In genomic region chr6:158031191-158031444, GRCh38 we compare ENCODE assay signal across 11 cellular contexts. TPM values are rescaled to one million over a fixed set of nuclear protein-coding genes. Genes with fewer than 3 reads are reported as not detected.
DNase-seq lines count a peak whose midpoint lies in the region; ATAC-seq, FAIRE-seq and TF ChIP-seq lines count a peak whose summit lies in the region.
"Had no signal": no experiment of that assay in that cellular context is flagged by ENCODE, and none has a peak within 500 bp of the region (broad histone marks: within the 10 kb centered on the region; RNA-seq: fewer than 3 reads in every experiment).

No MANE protein-coding gene starts in this region.

- peaks cover 34 to 48% (median 44%) of the 10 kb centered on the region in 4 donors for H3K4me1 Mint-ChIP-seq in naive thymus-derived CD8-positive, alpha-beta T cell

- H3K9ac ChIP-seq in GM12878 (ENCODE audit: control insufficient read depth, insufficient read depth, low read length): no peak overlapping the region; the same call in 1 of the 2 replicates

- no peaks in the 10 kb centered on the region for H3K27me3 Mint-ChIP-seq in naive thymus-derived CD8-positive, alpha-beta T cell

- in situ Hi-C loops in GM12878 (cut with MboI): no loop called here

- peak overlapping the region; percentile 30 for H2AFZ ChIP-seq in GM12878 (ENCODE audit: control insufficient read depth, low read depth, low read length)

- TF ChIP-seq EP300 in GM12878 (IDR thresholded peaks at IDR 0.05; ENCODE audit: borderline replicate concordance in 1 of 2, control insufficient read depth in 1 of 2, low read depth in 2 of 2, low read length in 2 of 2): no peak

- peaks cover 0 to 3% (median 0%) of the 10 kb centered on the region in 9 donors for H3K9me3 Mint-ChIP-seq in naive thymus-derived CD8-positive, alpha-beta T cell

- no peak for DNase-seq in A673 (ENCODE audit: low spot score)
- peak; percentile 43 for DNase-seq in H7
- no peak for DNase-seq in GM12878 (ENCODE audit: low read depth, low spot score)
- DNase-seq in naive thymus-derived CD8-positive, alpha-beta T cell: no peak
- DNase-seq in foreskin fibroblast: no peak
- no peak for DNase-seq in DMS53 treated with DMSO at 0.1 percent for 48 hours (lab: John Stamatoyannopoulos, UW; ENCODE audit: unreplicated experiment)
- no peak for DNase-seq in superior temporal gyrus (ENCODE audit: extremely low spot score)
- DNase-seq: foreskin melanocyte, NCI-H510A had no signal

- peak overlapping the region in 9 of 10 donors; percentile 2 to 80 (median 49) for H3K4me3 Mint-ChIP-seq in naive thymus-derived CD8-positive, alpha-beta T cell

- SMC1A ChIA-PET in GM12878 (lab: Charles Lee; ENCODE audit: uncharacterized antibody, unreplicated experiment): interaction anchor here (1.2 to 1.3 kb wide), 2 partner anchors 10 to 28 kb away, joined by 3 read pairs; no protein-coding TSS in a partner anchor

- ATAC-seq in GM12878 (no peak), GM18505 (IDR thresholded peaks at IDR 0.05; ENCODE audit: unreplicated experiment) (no peak)
- ATAC-seq in naive thymus-derived CD8-positive, alpha-beta T cell: no peak

- no peak for TF ChIP-seq RAD21 in GM12878 (IDR thresholded peaks at IDR 0.05; ENCODE audit: insufficient read depth, low read depth, low read length)

- POLR2A ChIA-PET in A673 (lab: Charles Lee; ENCODE audit: low non-redundant PET) (no interaction called here), GM12878 (lab: Charles Lee) (no interaction called here)
- POLR2A ChIA-PET in naive thymus-derived CD8-positive, alpha-beta T cell (lab: Charles Lee): interaction anchor here (1.1 to 1.7 kb wide), 2 partner anchors 9 to 28 kb away, joined by 4 to 5 read pairs; no protein-coding TSS in a partner anchor

- BruUV-seq in A673 (replicated peaks; lab: Mats Ljungman, UMichigan) (no TSS peak), GM12878 (replicated peaks; lab: Mats Ljungman, UMichigan) (no TSS peak)

- peaks cover 1 to 17% (median 17%) of the 10 kb centered on the region in 3 donors for H3K36me3 Mint-ChIP-seq in naive thymus-derived CD8-positive, alpha-beta T cell

- WGBS in GM12878 (ENCODE audit: insufficient coverage, insufficient replicate concordance, low lambda C conversion rate, missing lambda C conversion rate): 5% methylated on average over 4 of the region's 4 CpGs

- H3K27me3 ChIP-seq in A673 (replicated peaks; ENCODE audit: insufficient read depth, low read depth, low read length, poor library complexity): no peaks in the 10 kb centered on the region
- no peaks in the 10 kb centered on the region for H3K27me3 ChIP-seq in H7 (ENCODE audit: control insufficient read depth, insufficient read depth, low read length)
- H3K27me3 ChIP-seq in GM12878 (replicated peaks in 1 of 2; ENCODE audit: control insufficient read depth in 2 of 2, insufficient read depth in 2 of 2, low read length in 1 of 2): no peaks in the 10 kb centered on the region; a peak in 1 of 4 replicates
- H3K27me3 ChIP-seq: neutrophil had no signal

- H4K20me1 ChIP-seq in GM12878 (ENCODE audit: control insufficient read depth, insufficient read depth): no peaks in the 10 kb centered on the region

- RAD21 ChIA-PET in GM12878 (lab: Charles Lee; ENCODE audit: unreplicated experiment): interaction anchor here (0.9 kb wide), 1 partner anchor 21 kb away, joined by 3 read pairs; no protein-coding TSS in a partner anchor

- FAIRE-seq in GM12878 (lab: Jason Lieb, UNC): no peak

- no peak for TF ChIP-seq CTCF in A673 (conservative IDR thresholded peaks at IDR 0.05; ENCODE audit: low read depth, low read length)
- TF ChIP-seq CTCF in GM12878 (IDR thresholded peaks at IDR 0.05 in 2 of 3, conservative IDR thresholded peaks at IDR 0.05 in 1 of 3; ENCODE audit: control insufficient read depth in 2 of 3, extremely low read depth in 1 of 3, insufficient read depth in 1 of 3, low read depth in 3 of 3, low read length in 3 of 3): no peak
- no peak for TF ChIP-seq CTCF in foreskin fibroblast (IDR thresholded peaks at IDR 0.05; ENCODE audit: low read depth, low read length)

- H3K27ac Mint-ChIP-seq in naive thymus-derived CD8-positive, alpha-beta T cell: peak overlapping the region; percentile 34 to 96 (median 88)

- H3K36me3 ChIP-seq in A673 (ENCODE audit: insufficient read depth, low read length, poor library complexity, severe bottlenecking) (peaks cover 11% of the 10 kb centered on the region), H7 (replicated peaks; ENCODE audit: control insufficient read depth, insufficient read depth, low read length) (no peaks in the 10 kb centered on the region), GM12878 (ENCODE audit: control insufficient read depth in 2 of 2, insufficient read depth in 2 of 2, low read length in 1 of 2) (no peaks in the 10 kb centered on the region; a peak in 1 of 4 replicates)

- intact Hi-C loops in A673 (cut with micrococcal nuclease; ENCODE audit: unreplicated experiment) (no loop called here), GM12878 (cut with micrococcal nuclease; ENCODE audit: unreplicated experiment) (no loop called here)

- CTCF ChIA-PET in A673 (lab: Charles Lee) (interaction anchor here (0.6 kb wide), 1 partner anchor 235 kb away, joined by 4 read pairs; no protein-coding TSS in a partner anchor), GM12878 (lab: Yijun Ruan, JAX) (interaction anchor here (1.1 to 1.9 kb wide), 5 partner anchors 10 to 275 kb away, joined by 3 to 5 read pairs (median 4); no protein-coding TSS in a partner anchor)

- no peaks in the 10 kb centered on the region for H3K9me3 ChIP-seq in A673 (ENCODE audit: low read depth, low read length, poor library complexity, severe bottlenecking)
- H3K9me3 ChIP-seq in GM12878 (replicated peaks; ENCODE audit: control insufficient read depth, insufficient read depth, low read length): no peaks in the 10 kb centered on the region
- H3K9me3 ChIP-seq: neutrophil had no signal

- TF ChIP-seq POLR2A in GM12878 (IDR thresholded peaks at IDR 0.05; ENCODE audit: low read depth, low read length) (no peak), GM18505 (IDR thresholded peaks at IDR 0.05; ENCODE audit: borderline replicate concordance, extremely low read depth, insufficient read depth, insufficient read length) (no peak)

- H3K27ac ChIP-seq in A673 (ENCODE audit: low read depth, low read length, poor library complexity, severe bottlenecking): peak overlapping the region; percentile 45
- no peak overlapping the region for H3K27ac ChIP-seq in GM12878 (ENCODE audit: control insufficient read depth, insufficient read depth)
- H3K27ac ChIP-seq: neutrophil had no signal

- H3K4me2 ChIP-seq in GM12878 (ENCODE audit: control insufficient read depth, insufficient read depth): peak overlapping the region; percentile 18; the same call in 1 of the 2 replicates

- H3K79me2 ChIP-seq in GM12878 (ENCODE audit: control insufficient read depth, insufficient read depth, low read length): no peaks in the 10 kb centered on the region

- H3K4me3 ChIP-seq in A673 (ENCODE audit: low read depth, low read length, poor library complexity, severe bottlenecking) (no peak overlapping the region), H7 (ENCODE audit: insufficient read depth, low read depth, low read length) (no peak overlapping the region), GM12878 (no peak overlapping the region), foreskin fibroblast (ENCODE audit: low read depth in 1 of 2, low read length in 2 of 2) (no peak overlapping the region)

- peaks cover 40% of the 10 kb centered on the region for H3K4me1 ChIP-seq in A673 (ENCODE audit: insufficient read depth, low read length, poor library complexity, severe bottlenecking)
- H3K4me1 ChIP-seq in GM12878 (ENCODE audit: control insufficient read depth, insufficient read depth, low read length): peaks cover 14% of the 10 kb centered on the region

TF ChIP-seq in GM12878, 131 proteins besides CTCF, POLR2A, EP300 and RAD21:
- peak; percentile 83 for TF ChIP-seq MEF2B (IDR thresholded peaks at IDR 0.05; ENCODE audit: partially characterized antibody, poor library complexity, severe bottlenecking)
- 0 out of 4 replicates have a peak, but pooled peaks of 1 of the 2 experiments have one; percentile 12 for TF ChIP-seq IKZF2 (IDR thresholded peaks at IDR 0.05)
- TF ChIP-seq MYB (IDR thresholded peaks at IDR 0.05; ENCODE audit: borderline replicate concordance, low read depth, low read length): no peak

RNA-seq across cellular contexts. Expression of gene SYNJ2, which starts 49.5 kb away (rescaled TPM):
- total RNA-seq in A673 (2021): 34.5 and 37.0 TPM in 2 replicates
- 10.7 and 15.0 TPM in 2 replicates for total RNA-seq in H7 (2014; rRNA removed; shearing (Covaris generic))
- total RNA-seq in GM12878 (2013; cell fraction: nucleolus; rRNA removed): 3.6 and 4.1 TPM in 2 replicates
- total RNA-seq in GM12878 (2014; rRNA removed): 0.60 and 1.4 TPM in 2 replicates
- 0.41 and 0.54 TPM in 2 replicates for total RNA-seq in GM12878 (2014; rRNA removed; fragmentation: Illumina TruSeq; extraction: Trizol)
- 0.51 and 0.87 TPM in 2 replicates for total RNA-seq in GM12878 (2021)
- 1.00 TPM for polyA plus RNA-seq in GM12878 (2011; ENCODE audit: low read depth)
- 1.3 and 1.8 TPM in 2 replicates for polyA plus RNA-seq in GM12878 (2011; rRNA removed)
- polyA plus RNA-seq in GM12878 (2011; cell fraction: cytosol; rRNA removed): 2.1 and 2.5 TPM in 2 replicates
- 2.2 and 2.8 TPM in 2 replicates for polyA plus RNA-seq in GM12878 (2011; cell fraction: nucleus; rRNA removed)
- 0.91 and 1.1 TPM in 2 replicates for polyA plus RNA-seq in GM12878 (2012)
- polyA plus RNA-seq in GM12878 (2014; fragmentation: Illumina TruSeq; extraction: Trizol): 0.66 and 0.95 TPM in 2 replicates
- under 1 TPM; 0.11 to 0.60 TPM for polyA plus RNA-seq in GM12878 (2014; fragmentation: Nextera tagmentation; extraction: Ambion mirVana)
- 0.32 and 0.79 TPM in 2 replicates for polyA plus RNA-seq in GM12878 (2014; rRNA removed)
- polyA plus RNA-seq in GM12878 (2016; fragmentation: Nextera tagmentation; extraction: Ambion mirVana): under 1 TPM; 0.43 to 0.53 TPM
- polyA minus RNA-seq in GM12878 (2011; rRNA and poly(A)+ RNA removed): 2.6 and 2.9 TPM in 2 replicates
- polyA minus RNA-seq in GM12878 (2011; cell fraction: cytosol; rRNA and poly(A)+ RNA removed): 1.0 and 1.5 TPM in 2 replicates
- 1.3 and 3.4 TPM in 2 replicates for polyA minus RNA-seq in GM12878 (2011; cell fraction: nucleus; rRNA and poly(A)+ RNA removed)
- total RNA-seq in naive thymus-derived CD8-positive, alpha-beta T cell: 10 to 100 TPM; 15.7 to 16.3 TPM
- 1 to 10 TPM; 5.2 to 8.5 (median 8.2) TPM for polyA plus RNA-seq in naive thymus-derived CD8-positive, alpha-beta T cell
